In genomic region chr15:31264534-31265089, GRCh38 we compare ENCODE assay signal across 10 cellular contexts.
DNase-seq lines count a peak whose midpoint lies in the region; ATAC-seq and TF ChIP-seq lines count a peak whose summit lies in the region.
"Had no signal": no experiment of that assay in that cellular context is flagged by ENCODE, and none has a peak within 500 bp of the region (broad histone marks: within the 10 kb centered on the region; RNA-seq: fewer than 3 reads in every experiment).

No MANE protein-coding gene starts in this region.

- H3K27me3 ChIP-seq in right atrium auricular region (no peaks in the 10 kb centered on the region), mesenchymal stem cell (ENCODE audit: control insufficient read depth in 1 of 2, insufficient read depth in 1 of 2, low read length in 2 of 2) (no peaks in the 10 kb centered on the region), upper lobe of right lung (no peaks in the 10 kb centered on the region)
- H3K27me3 ChIP-seq: ascending aorta had no signal

- no peak overlapping the region for H2BK15ac ChIP-seq in mesenchymal stem cell (ENCODE audit: low read depth, poor library complexity, severe bottlenecking)

- intact Hi-C loops in Right ventricle myocardium inferior (cut with DNase I) (loop anchor here (5.0 kb wide), 1 partner anchor 47 kb away; no protein-coding TSS in a partner anchor), upper lobe of right lung (cut with DNase I) (no loop called here)

- H3K4ac ChIP-seq in mesenchymal stem cell (ENCODE audit: low read depth in 1 of 2, low read length in 2 of 2), result no peak overlapping the region

- H3K9me3 ChIP-seq in right atrium auricular region (no peaks in the 10 kb centered on the region), mesenchymal stem cell (ENCODE audit: control insufficient read depth, low read length) (no peaks in the 10 kb centered on the region), upper lobe of right lung (no peaks in the 10 kb centered on the region)
- H3K9me3 ChIP-seq: ascending aorta had no signal

- H3K4me1 ChIP-seq in right atrium auricular region (peaks cover 0 to 33% of the 10 kb centered on the region in 2 donors), mesenchymal stem cell (ENCODE audit: control insufficient read depth, insufficient read depth, low read depth, low read length) (peaks cover 50% of the 10 kb centered on the region), upper lobe of right lung (peaks cover 51% of the 10 kb centered on the region)
- H3K4me1 ChIP-seq: ascending aorta had no signal

- ATAC-seq in Right ventricle myocardium inferior, result no peak
- ATAC-seq in activated naive CD4-positive, alpha-beta T cell treated with anti-CD3 and anti-CD28 coated beads, Interleukin-2, amount 50 U/mL, for 72 hours, result no peak
- no peak for ATAC-seq in upper lobe of right lung
- no peak for ATAC-seq in HG03460 (IDR thresholded peaks at IDR 0.05; ENCODE audit: unreplicated experiment)

- no peak overlapping the region for H3K4me3 ChIP-seq in right atrium auricular region
- no peak overlapping the region for H3K4me3 ChIP-seq in mesenchymal stem cell (ENCODE audit: insufficient read depth in 1 of 2, low read depth in 1 of 2, low read length in 2 of 2)
- no peak overlapping the region for H3K4me3 ChIP-seq in upper lobe of right lung
- H3K4me3 ChIP-seq: ascending aorta had no signal

- no peaks in the 10 kb centered on the region for H3K36me3 Mint-ChIP-seq in activated naive CD4-positive, alpha-beta T cell treated with anti-CD3 and anti-CD28 coated beads, Interleukin-2, amount 50 U/mL, for 72 hours

- no peak overlapping the region for H4K91ac ChIP-seq in mesenchymal stem cell (ENCODE audit: low read length)

- H3K9me3 Mint-ChIP-seq in activated naive CD4-positive, alpha-beta T cell treated with anti-CD3 and anti-CD28 coated beads, Interleukin-2, amount 50 U/mL, for 72 hours, result no peaks in the 10 kb centered on the region

- DNase-seq in right atrium auricular region (ENCODE audit: low spot score) (peak; percentile 49), Right ventricle myocardium inferior (ENCODE audit: missing footprints) (no peak), mesenchymal stem cell (no peak), upper lobe of right lung (peak; percentile 49), germinal center (ENCODE audit: low spot score) (no peak), SW 1271 (lab: John Stamatoyannopoulos, UW) (no peak)
- no peak for DNase-seq in activated naive CD4-positive, alpha-beta T cell treated with anti-CD3 and anti-CD28 coated beads, Interleukin-2, amount 50 U/mL, for 72 hours (ENCODE audit: low spot score in 2 of 2)
- DNase-seq: NCI-H1417 treated with DMSO at 0.1 percent for 48 hours had no signal

- H2BK12ac ChIP-seq in mesenchymal stem cell (ENCODE audit: low read length in 2 of 2), result no peak overlapping the region

- H3K27ac ChIP-seq in right atrium auricular region (peak overlapping the region; percentile 40 to 57), mesenchymal stem cell (ENCODE audit: low read length, poor library complexity, severe bottlenecking) (no peak overlapping the region), upper lobe of right lung (peak overlapping the region; percentile 83)
- H3K27ac ChIP-seq: ascending aorta had no signal

- no peak overlapping the region for H3K9ac ChIP-seq in mesenchymal stem cell (ENCODE audit: low read length)

- no peaks in the 10 kb centered on the region for H3K79me1 ChIP-seq in mesenchymal stem cell (replicated peaks; ENCODE audit: low read length, poor library complexity, severe bottlenecking)

- H3K36me3 ChIP-seq in right atrium auricular region, result no peaks in the 10 kb centered on the region
- H3K36me3 ChIP-seq in mesenchymal stem cell (ENCODE audit: control insufficient read depth in 1 of 2, insufficient read depth in 2 of 2, low read depth in 1 of 2, low read length in 2 of 2), result no peaks in the 10 kb centered on the region
- no peaks in the 10 kb centered on the region for H3K36me3 ChIP-seq in upper lobe of right lung
- H3K36me3 ChIP-seq: ascending aorta had no signal

- no peak overlapping the region for H4K8ac ChIP-seq in mesenchymal stem cell (ENCODE audit: low read length)

- H2AFZ ChIP-seq in mesenchymal stem cell (ENCODE audit: low read depth, low read length), result no peak overlapping the region

- H3K23ac ChIP-seq in mesenchymal stem cell (ENCODE audit: low read length in 2 of 2), result no peak overlapping the region

- no peak overlapping the region for H2BK5ac ChIP-seq in mesenchymal stem cell (ENCODE audit: low read depth, low read length, poor library complexity, severe bottlenecking)

- TF ChIP-seq CTCF in right atrium auricular region (IDR thresholded peaks at IDR 0.05) (no peak), upper lobe of right lung (IDR thresholded peaks at IDR 0.05) (no peak)

- H2AK5ac ChIP-seq in mesenchymal stem cell (ENCODE audit: low read length, severe bottlenecking), result peak overlapping the region; percentile 7

- no peak overlapping the region for H3K18ac ChIP-seq in mesenchymal stem cell (ENCODE audit: low read depth in 1 of 2, low read length in 2 of 2)

- WGBS in mesenchymal stem cell, result 77% methylated on average over 2 of the region's 6 CpGs

- peak overlapping the region; percentile 24 to 82 for H3K27ac Mint-ChIP-seq in activated naive CD4-positive, alpha-beta T cell treated with anti-CD3 and anti-CD28 coated beads, Interleukin-2, amount 50 U/mL, for 72 hours

- no peak overlapping the region for H3K4me2 ChIP-seq in mesenchymal stem cell (ENCODE audit: low read length, poor library complexity, severe bottlenecking)

- no peak overlapping the region for H2BK120ac ChIP-seq in mesenchymal stem cell (ENCODE audit: low read depth, low read length)

- peak overlapping the region in 1 of 2 experiments; percentile 35 for H3K14ac ChIP-seq in mesenchymal stem cell (ENCODE audit: low read length in 2 of 2)

Comparison
In these comparisons a context has a peak if more than half of its experiments do, and no peak if none do; other contexts are left out.
1. DNase-seq: peak in right atrium auricular region (single experiment) and upper lobe of right lung (single experiment); none in Right ventricle myocardium inferior (single experiment), activated naive CD4-positive, alpha-beta T cell treated with anti-CD3 and anti-CD28 coated beads, Interleukin-2, amount 50 U/mL, for 72 hours (0 of 2), mesenchymal stem cell (single experiment), germinal center (single experiment) and SW 1271 (0 of 2).